In genomic region chr11:62841361-62842170, GRCh38 we compare ENCODE assay signal across 1 cellular context.
A peak's percentile ranks its signal among the peaks of the same experiment; 100 is the strongest.
TF ChIP-seq lines count a peak whose summit lies in the region.

No MANE protein-coding gene starts in this region.

TF ChIP-seq in K562, 482 proteins besides CTCF, POLR2A, EP300 and RAD21 (continued from another document and continues in another):
- TF ChIP-seq ETS1 (conservative IDR thresholded peaks at IDR 0.05; ENCODE audit: control insufficient read depth, low read depth, low read length) (peak; percentile 99), CHD7 (IDR thresholded peaks at IDR 0.05; ENCODE audit: low read depth, low read length) (no peak), GABPB2 (CRISPR knock-in tag; conservative IDR thresholded peaks at IDR 0.05) (peak; percentile 100), ARNT (IDR thresholded peaks at IDR 0.05) (peak; percentile 97 to 99), MXD1 (CRISPR knock-in tag; IDR thresholded peaks at IDR 0.05; ENCODE audit: borderline replicate concordance, poor library complexity, severe bottlenecking) (peak; percentile 40), BRD9 (IDR thresholded peaks at IDR 0.05; ENCODE audit: low read depth, partially characterized antibody) (peak; percentile 96), TSHZ1 (CRISPR knock-in tag; IDR thresholded peaks at IDR 0.05) (peak; percentile 88), NELFE (IDR thresholded peaks at IDR 0.05; ENCODE audit: insufficient read depth, insufficient read length) (no peak), BRCA1 (IDR thresholded peaks at IDR 0.05) (no peak), BRCA1 (CRISPR knock-in tag; IDR thresholded peaks at IDR 0.05) (no peak), TRIM25 (IDR thresholded peaks at IDR 0.05; ENCODE audit: borderline replicate concordance) (no peak), FOXP4 (CRISPR knock-in tag; IDR thresholded peaks at IDR 0.05; ENCODE audit: borderline replicate concordance) (peak; percentile 86; the same call in 1 of the 2 replicates), RUNX1 (IDR thresholded peaks at IDR 0.05; ENCODE audit: low read depth) (peak; percentile 100), RBM14 (IDR thresholded peaks at IDR 0.05; ENCODE audit: borderline replicate concordance, insufficient read depth, low read depth, low read length) (no peak), FOXJ3 (CRISPR knock-in tag; IDR thresholded peaks at IDR 0.05) (no peak), L3MBTL2 (IDR thresholded peaks at IDR 0.05) (peak; percentile 81), FOXM1 (IDR thresholded peaks at IDR 0.05; ENCODE audit: low read depth) (peak; percentile 51), FOXM1 (CRISPR knock-in tag; IDR thresholded peaks at IDR 0.05; ENCODE audit: low read depth) (peak; percentile 97), UBTF (IDR thresholded peaks at IDR 0.05; ENCODE audit: borderline replicate concordance in 1 of 2, low read depth in 2 of 2, low read length in 2 of 2) (no peak), SP2 (IDR thresholded peaks at IDR 0.05; ENCODE audit: extremely low read depth, low read depth, low read length, poor library complexity, severe bottlenecking) (peak; percentile 32), ARID2 (IDR thresholded peaks at IDR 0.05) (peak; percentile 86), HDAC6 (IDR thresholded peaks at IDR 0.05; ENCODE audit: low read depth, low read length) (peak; percentile 97), POLR3G (IDR thresholded peaks at IDR 0.05; ENCODE audit: extremely low read depth, insufficient read length, insufficient replicate concordance) (no peak), YY1 (IDR thresholded peaks at IDR 0.05; ENCODE audit: borderline replicate concordance in 1 of 3, control insufficient read depth in 1 of 3, extremely low read depth in 1 of 3, insufficient read depth in 3 of 3, insufficient read length in 1 of 3, insufficient replicate concordance in 2 of 3, low read depth in 1 of 3, low read length in 2 of 3) (peak in 2 of 3 experiments; percentile 56 to 78), SNAPC5 (CRISPR knock-in tag; IDR thresholded peaks at IDR 0.05) (peak; percentile 100), BDP1 (IDR thresholded peaks at IDR 0.05; ENCODE audit: insufficient read depth, insufficient read length) (no peak), EHMT2 (IDR thresholded peaks at IDR 0.05) (peak; percentile 39; the same call in 1 of the 2 replicates), ETV5 (CRISPR knock-in tag; IDR thresholded peaks at IDR 0.05; ENCODE audit: low read depth) (peak; percentile 85), ZFP36 (IDR thresholded peaks at IDR 0.05; ENCODE audit: low read depth, low read length, partially characterized antibody) (peak; percentile 49)
